Comparison of ENCODE assay signal across 8 cellular contexts in the genomic region with DNA sequence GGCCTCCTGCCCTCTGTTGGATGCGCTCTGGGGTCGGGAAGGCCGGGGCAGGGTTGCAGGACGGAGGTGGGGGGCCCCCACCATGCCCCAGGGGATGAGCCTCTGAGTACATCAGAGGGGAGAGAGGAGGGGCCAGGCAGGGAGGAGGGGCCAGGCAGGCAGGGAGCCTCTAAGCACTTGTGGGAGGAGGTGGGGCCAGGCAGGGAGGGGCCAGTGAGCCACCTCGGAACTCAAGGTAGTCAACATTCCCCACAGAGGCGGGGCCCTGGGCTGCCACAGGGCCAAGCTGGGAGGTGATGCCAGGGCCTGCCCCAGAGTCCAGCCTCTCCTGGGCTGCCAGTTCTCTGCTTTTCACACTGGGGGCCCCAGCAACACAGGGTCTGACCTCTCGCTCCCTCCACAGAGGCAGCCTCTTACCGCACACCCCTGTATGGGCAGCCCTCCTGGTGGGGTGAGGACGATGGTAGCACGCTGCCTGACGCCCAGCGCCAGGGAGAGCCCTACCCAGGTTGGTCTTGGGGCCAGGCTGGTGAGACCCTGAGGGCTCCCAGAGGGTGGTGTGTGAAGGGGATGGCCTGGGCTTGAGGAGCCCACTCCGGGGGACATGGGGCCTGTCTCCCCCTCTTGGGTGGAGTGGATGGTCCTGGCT. TPM values are rescaled to one million over a fixed set of nuclear protein-coding genes. Genes with fewer than 3 reads are reported as not detected.
DNase-seq lines count a peak whose midpoint lies in the region; ATAC-seq, FAIRE-seq and TF ChIP-seq lines count a peak whose summit lies in the region.

No MANE protein-coding gene starts in this region.

- no peak overlapping the region for H3K4me3 ChIP-seq in thyroid gland (replicated peaks in 1 of 3)

- no peaks in the 10 kb centered on the region for H3K27me3 ChIP-seq in thyroid gland

- WGBS in thyroid gland, 2 donors: 75% methylated on average over 6 to 7 of the region's 13 CpGs

- intact Hi-C loops in thyroid gland (cut with DNase I): no loop called here

- H3K27ac ChIP-seq in thyroid gland: no peak overlapping the region

- no peaks in the 10 kb centered on the region for H3K9me3 ChIP-seq in thyroid gland

- H3K4me1 ChIP-seq in thyroid gland: no peaks in the 10 kb centered on the region

- TF ChIP-seq POLR2A in thyroid gland (IDR thresholded peaks at IDR 0.05): no peak
- no peak for TF ChIP-seq POLR2A in GM12892 (IDR thresholded peaks at IDR 0.05; ENCODE audit: low read depth, low read length)

- no peak for TF ChIP-seq CTCF in thyroid gland (IDR thresholded peaks at IDR 0.05)

- DNase-seq in activated CD4-positive, alpha-beta T cell treated with anti-CD3 and anti-CD28 coated beads, Interleukin-2, amount 50 U/mL, for 48 hours: peak; percentile 29 to 41
- no peak for DNase-seq in activated CD4-positive, alpha-beta T cell treated with anti-CD3 and anti-CD28 coated beads, Interleukin-2, amount 50 U/mL, for 1 hour
- DNase-seq in NCI-H82 (lab: John Stamatoyannopoulos, UW) (peak; percentile 87), glomerular visceral epithelial cell (ENCODE audit: extremely low spot score) (peak; percentile 53), thyroid gland (peak; percentile 48 to 59), GM12892 (ENCODE audit: insufficient read length) (no peak)

- peaks cover 22 to 35% of the 10 kb centered on the region in 2 donors for H3K36me3 ChIP-seq in thyroid gland

- no peak for ATAC-seq in GM21786 (IDR thresholded peaks at IDR 0.05; ENCODE audit: unreplicated experiment)
- no peak for ATAC-seq in GM21528 (IDR thresholded peaks at IDR 0.05; ENCODE audit: low FRiP score, unreplicated experiment)

- no peak for FAIRE-seq in GM12892 (lab: Jason Lieb, UNC)

RNA-seq across cellular contexts. Expression of gene CEP170B, which starts 17.4 kb away (rescaled TPM):
- total RNA-seq in thyroid gland: 10 to 100 TPM; 18.3 to 46.2 (median 27.4) TPM
- polyA plus RNA-seq in GM12892 (2012; ENCODE audit: missing spikeins): not detected

RNA-seq across cellular contexts. Expression of gene PLD4, which starts 42.2 kb away (rescaled TPM):
- under 1 TPM in 2 of 4 donors, not detected in 2; 0.13 to 0.33 TPM for total RNA-seq in thyroid gland
- 0.30 TPM for polyA plus RNA-seq in GM12892 (2012; ENCODE audit: missing spikeins)

Comparison
In these comparisons a context has a peak if more than half of its experiments do, and no peak if none do; other contexts are left out.
1. DNase-seq: peak in activated CD4-positive, alpha-beta T cell treated with anti-CD3 and anti-CD28 coated beads, Interleukin-2, amount 50 U/mL, for 48 hours (2 of 2), NCI-H82 (single experiment), glomerular visceral epithelial cell (single experiment) and thyroid gland (2 of 2); none in activated CD4-positive, alpha-beta T cell treated with anti-CD3 and anti-CD28 coated beads, Interleukin-2, amount 50 U/mL, for 1 hour (single experiment) and GM12892 (single experiment).